In the genomic region with DNA sequence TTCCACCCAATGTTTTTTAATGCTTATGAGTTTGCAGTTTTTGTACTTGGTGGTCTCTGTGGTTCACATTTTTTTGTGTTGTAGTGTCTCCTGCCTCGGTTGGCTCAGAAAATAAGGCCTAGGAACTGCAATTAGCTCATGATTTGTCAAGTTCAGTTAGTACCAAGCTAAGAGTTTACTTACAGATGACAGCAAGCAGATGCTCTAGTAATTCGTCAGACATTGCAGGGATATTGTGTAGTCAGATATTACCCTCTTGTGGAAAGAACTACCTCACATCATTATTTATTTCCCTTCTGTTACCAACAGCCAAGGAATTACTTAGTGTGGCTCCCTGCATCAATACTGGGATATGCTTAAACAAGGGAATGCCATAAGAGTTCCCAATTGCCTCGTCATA, we compare ENCODE assay signal across 14 cellular contexts. TPM values are rescaled to one million over a fixed set of nuclear protein-coding genes. Genes with fewer than 3 reads are reported as not detected.
DNase-seq lines count a peak whose midpoint lies in the region; ATAC-seq and TF ChIP-seq lines count a peak whose summit lies in the region.
"Had no signal": no experiment of that assay in that cellular context is flagged by ENCODE, and none has a peak within 500 bp of the region (broad histone marks: within the 10 kb centered on the region; RNA-seq: fewer than 3 reads in every experiment).

No MANE protein-coding gene starts in this region.

- no peak overlapping the region for H3K4me3 Mint-ChIP-seq in natural killer cell
- no peak overlapping the region for H3K4me3 Mint-ChIP-seq in natural killer cell treated with Interleukin-12 subunit alpha and Interleukin-12 subunit beta and Interleukin-15 and Interleukin-18, amount 100 ng/mL, for 72 hours
- H3K4me3 Mint-ChIP-seq in WTC11: no peak overlapping the region
- H3K4me3 Mint-ChIP-seq: CD14-positive monocyte had no signal

- TF ChIP-seq POLR2A in adrenal gland (IDR thresholded peaks at IDR 0.05): no peak

- no peak for DNase-seq in natural killer cell
- DNase-seq in natural killer cell treated with Interleukin-12 subunit alpha and Interleukin-12 subunit beta and Interleukin-15 and Interleukin-18, amount 100 ng/mL, for 72 hours (ENCODE audit: low spot score): no peak
- no peak for DNase-seq in WTC11 (ENCODE audit: low spot score)
- DNase-seq in iris pigment epithelial cell (ENCODE audit: low read depth): peak; percentile 85
- DNase-seq in adrenal gland: no peak
- DNase-seq in SIG-M5 (lab: John Stamatoyannopoulos, UW): no peak
- DNase-seq in NCI-H774 (lab: John Stamatoyannopoulos, UW): no peak
- no peak for DNase-seq in GM13977 (ENCODE audit: low spot score)
- DNase-seq: activated T-cell treated with anti-CD3 and anti-CD28 coated beads, Interleukin-2, amount 50 U/mL, for 48 hours; WERI-Rb-1 had no signal

- TF ChIP-seq CTCF in natural killer cell (IDR thresholded peaks at IDR 0.05) (no peak), WTC11 (IDR thresholded peaks at IDR 0.05) (no peak), adrenal gland (IDR thresholded peaks at IDR 0.05) (no peak), GM13977 (IDR thresholded peaks at IDR 0.05; ENCODE audit: extremely low read depth, insufficient read depth, missing control alignments) (no peak)

- CTCF ChIA-PET in WTC11 (lab: Charles Lee): interaction anchor here (0.6 kb wide), 1 partner anchor 307 kb away, joined by 6 read pairs; no protein-coding TSS in a partner anchor

- intact Hi-C loops in natural killer cell (cut with micrococcal nuclease) (loop anchor here (5.0 kb wide), 1 partner anchor 306 kb away; no protein-coding TSS in a partner anchor), adrenal gland (cut with DNase I) (no loop called here)

- H3K9me3 ChIP-seq in adrenal gland (replicated peaks in 1 of 3): no peaks in the 10 kb centered on the region

- in situ Hi-C loops in GM13977 (cut with MboI; ENCODE audit: low pct_unique_long_range_greater_than_20kb, low sequenced_read_pairs, unreplicated experiment): no loop called here

- peaks cover 0 to 9% of the 10 kb centered on the region in 2 donors for H3K36me3 ChIP-seq in adrenal gland (replicated peaks in 1 of 2)

- WGBS in adrenal gland, 4 donors: 68 to 91% (median 84%) methylated on average over 3 of the region's 3 CpGs

- H3K27ac Mint-ChIP-seq in natural killer cell (peak overlapping the region; percentile 66 to 75), WTC11 (peak overlapping the region; percentile 18; the same call in 1 of the 2 replicates)
- H3K27ac Mint-ChIP-seq in natural killer cell treated with Interleukin-12 subunit alpha and Interleukin-12 subunit beta and Interleukin-15 and Interleukin-18, amount 100 ng/mL, for 72 hours: no peak overlapping the region
- H3K27ac Mint-ChIP-seq: CD14-positive monocyte had no signal

- peaks cover 8% of the 10 kb centered on the region for H3K36me3 Mint-ChIP-seq in natural killer cell
- H3K36me3 Mint-ChIP-seq in natural killer cell treated with Interleukin-12 subunit alpha and Interleukin-12 subunit beta and Interleukin-15 and Interleukin-18, amount 100 ng/mL, for 72 hours: peaks cover 8% of the 10 kb centered on the region
- H3K36me3 Mint-ChIP-seq in WTC11: peaks cover 7% of the 10 kb centered on the region

- H3K4me1 Mint-ChIP-seq in natural killer cell (peaks cover 81 to 86% of the 10 kb centered on the region in 2 donors), WTC11 (peaks cover 26% of the 10 kb centered on the region)
- peaks cover 55 to 71% of the 10 kb centered on the region in 2 donors for H3K4me1 Mint-ChIP-seq in natural killer cell treated with Interleukin-12 subunit alpha and Interleukin-12 subunit beta and Interleukin-15 and Interleukin-18, amount 100 ng/mL, for 72 hours (ENCODE audit: low read depth in 2 of 2)

- no peak overlapping the region for H3K4me3 ChIP-seq in adrenal gland
- H3K4me3 ChIP-seq: lung had no signal

- ATAC-seq in natural killer cell: no peak
- ATAC-seq in natural killer cell treated with Interleukin-12 subunit alpha and Interleukin-12 subunit beta and Interleukin-15 and Interleukin-18, amount 100 ng/mL, for 72 hours: no peak
- ATAC-seq in WTC11: no peak
- ATAC-seq: HCT116, Panc1 had no signal

- POLR2A ChIA-PET in WTC11 (lab: Charles Lee): interaction anchor here (1.0 kb wide), 1 partner anchor 110 kb away, joined by 3 read pairs; no protein-coding TSS in a partner anchor

- H3K27ac ChIP-seq in adrenal gland: no peak overlapping the region
- H3K27ac ChIP-seq: WERI-Rb-1 had no signal

- H3K4me1 ChIP-seq in adrenal gland (replicated peaks in 1 of 2): peaks cover 0 to 8% of the 10 kb centered on the region in 2 donors

- H3K9me3 Mint-ChIP-seq in natural killer cell (no peaks in the 10 kb centered on the region), WTC11 (no peaks in the 10 kb centered on the region)
- no peaks in the 10 kb centered on the region for H3K9me3 Mint-ChIP-seq in natural killer cell treated with Interleukin-12 subunit alpha and Interleukin-12 subunit beta and Interleukin-15 and Interleukin-18, amount 100 ng/mL, for 72 hours
- H3K9me3 Mint-ChIP-seq: CD14-positive monocyte had no signal

- no peaks in the 10 kb centered on the region for H3K27me3 Mint-ChIP-seq in natural killer cell (ENCODE audit: low read depth in 2 of 2)
- H3K27me3 Mint-ChIP-seq in natural killer cell treated with Interleukin-12 subunit alpha and Interleukin-12 subunit beta and Interleukin-15 and Interleukin-18, amount 100 ng/mL, for 72 hours: no peaks in the 10 kb centered on the region
- H3K27me3 Mint-ChIP-seq in WTC11 (ENCODE audit: low read depth): no peaks in the 10 kb centered on the region

- no peaks in the 10 kb centered on the region for H3K27me3 ChIP-seq in adrenal gland

TF ChIP-seq in WTC11, 78 proteins besides CTCF, POLR2A, EP300 and RAD21:
- TF ChIP-seq, protein P1, sequence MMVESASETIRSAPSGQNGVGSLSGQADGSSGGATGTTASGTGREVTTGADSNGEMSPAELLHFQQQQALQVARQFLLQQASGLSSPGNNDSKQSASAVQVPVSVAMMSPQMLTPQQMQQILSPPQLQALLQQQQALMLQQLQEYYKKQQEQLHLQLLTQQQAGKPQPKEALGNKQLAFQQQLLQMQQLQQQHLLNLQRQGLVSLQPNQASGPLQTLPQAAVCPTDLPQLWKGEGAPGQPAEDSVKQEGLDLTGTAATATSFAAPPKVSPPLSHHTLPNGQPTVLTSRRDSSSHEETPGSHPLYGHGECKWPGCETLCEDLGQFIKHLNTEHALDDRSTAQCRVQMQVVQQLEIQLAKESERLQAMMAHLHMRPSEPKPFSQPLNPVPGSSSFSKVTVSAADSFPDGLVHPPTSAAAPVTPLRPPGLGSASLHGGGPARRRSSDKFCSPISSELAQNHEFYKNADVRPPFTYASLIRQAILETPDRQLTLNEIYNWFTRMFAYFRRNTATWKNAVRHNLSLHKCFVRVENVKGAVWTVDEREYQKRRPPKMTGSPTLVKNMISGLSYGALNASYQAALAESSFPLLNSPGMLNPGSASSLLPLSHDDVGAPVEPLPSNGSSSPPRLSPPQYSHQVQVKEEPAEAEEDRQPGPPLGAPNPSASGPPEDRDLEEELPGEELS (CRISPR knock-in tag; IDR thresholded peaks at IDR 0.05): no peak
- TF ChIP-seq, protein P2, sequence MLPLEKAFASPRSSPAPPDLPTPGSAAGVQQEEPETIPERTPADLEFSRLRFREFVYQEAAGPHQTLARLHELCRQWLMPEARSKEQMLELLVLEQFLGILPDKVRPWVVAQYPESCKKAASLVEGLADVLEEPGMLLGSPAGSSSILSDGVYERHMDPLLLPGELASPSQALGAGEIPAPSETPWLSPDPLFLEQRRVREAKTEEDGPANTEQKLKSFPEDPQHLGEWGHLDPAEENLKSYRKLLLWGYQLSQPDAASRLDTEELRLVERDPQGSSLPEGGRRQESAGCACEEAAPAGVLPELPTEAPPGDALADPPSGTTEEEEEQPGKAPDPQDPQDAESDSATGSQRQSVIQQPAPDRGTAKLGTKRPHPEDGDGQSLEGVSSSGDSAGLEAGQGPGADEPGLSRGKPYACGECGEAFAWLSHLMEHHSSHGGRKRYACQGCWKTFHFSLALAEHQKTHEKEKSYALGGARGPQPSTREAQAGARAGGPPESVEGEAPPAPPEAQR (CRISPR knock-in tag; IDR thresholded peaks at IDR 0.05): no peak

RNA-seq across cellular contexts. Expression of a gene that starts 14.6 kb away (rescaled TPM):
- total RNA-seq in natural killer cell: 100 to 1,000 TPM in 2 of 3 donors, 10 to 100 TPM in 1; 88.1 to 108 (median 108) TPM
- total RNA-seq in natural killer cell treated with Interleukin-12 subunit alpha and Interleukin-12 subunit beta and Interleukin-15 and Interleukin-18, amount 100 ng/mL, for 72 hours: 10 to 100 TPM; 37.1 to 56.1 TPM
- total RNA-seq in WTC11 (2021): 32.7 to 38.1 TPM (median 36.1 TPM) in 3 replicates
- 10 to 100 TPM in 6 of 8 donors, 1 to 10 TPM in 2; 8.2 to 22.4 (median 16.6) TPM for total RNA-seq in adrenal gland
- polyA plus RNA-seq in adrenal gland: 1 to 10 TPM; 2.8 to 7.9 (median 6.3) TPM

Comparison
In these comparisons a context has a peak if more than half of its experiments do, and no peak if none do; other contexts are left out.
1. H3K27ac Mint-ChIP-seq: peak in natural killer cell (2 of 2) and WTC11 (single experiment); none in natural killer cell treated with Interleukin-12 subunit alpha and Interleukin-12 subunit beta and Interleukin-15 and Interleukin-18, amount 100 ng/mL, for 72 hours (0 of 2).